In the genomic region with DNA sequence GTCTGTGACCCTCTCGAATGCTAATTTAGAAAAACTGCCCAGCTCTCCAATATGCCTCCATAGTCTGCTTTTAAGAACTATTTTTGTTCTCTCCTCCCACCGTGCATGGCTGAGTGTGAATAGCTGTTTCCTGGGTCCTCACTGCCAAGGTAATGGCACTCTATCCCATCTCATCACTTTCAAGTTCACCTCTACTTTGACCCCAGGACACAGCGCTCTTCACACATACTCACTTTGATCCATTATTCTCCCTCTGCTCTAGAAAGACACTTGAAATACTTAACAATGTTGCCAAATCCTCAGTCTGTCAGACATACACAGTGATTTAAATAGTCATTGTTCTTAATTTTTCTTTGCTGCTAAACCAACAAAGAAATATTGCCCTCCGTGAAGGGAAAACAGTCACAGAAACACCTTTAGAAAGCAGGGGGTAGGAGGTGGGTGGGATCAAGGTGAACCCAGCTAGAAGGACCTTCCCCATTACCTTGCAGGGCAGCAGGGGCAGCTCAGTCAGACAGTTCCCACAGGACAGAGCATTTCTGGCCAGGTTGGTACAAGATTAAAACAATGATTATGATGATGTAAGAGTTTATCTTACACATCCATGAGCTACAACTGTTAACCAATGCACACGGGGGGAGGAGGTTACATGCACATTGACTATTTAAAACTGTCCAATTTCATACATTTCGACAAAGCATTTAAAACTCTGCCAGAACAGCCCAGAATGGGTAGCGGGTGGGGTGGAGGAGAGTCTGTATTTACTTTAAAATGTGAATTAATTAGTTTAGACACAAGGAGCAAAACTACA, we compare ENCODE assay signal across 1 cellular context.
TF ChIP-seq lines count a peak whose summit lies in the region.

No MANE protein-coding gene starts in this region.

TF ChIP-seq in HEK293, 187 proteins besides CTCF, POLR2A, EP300 and RAD21 (continued from another document):
- TF ChIP-seq, protein P1, sequence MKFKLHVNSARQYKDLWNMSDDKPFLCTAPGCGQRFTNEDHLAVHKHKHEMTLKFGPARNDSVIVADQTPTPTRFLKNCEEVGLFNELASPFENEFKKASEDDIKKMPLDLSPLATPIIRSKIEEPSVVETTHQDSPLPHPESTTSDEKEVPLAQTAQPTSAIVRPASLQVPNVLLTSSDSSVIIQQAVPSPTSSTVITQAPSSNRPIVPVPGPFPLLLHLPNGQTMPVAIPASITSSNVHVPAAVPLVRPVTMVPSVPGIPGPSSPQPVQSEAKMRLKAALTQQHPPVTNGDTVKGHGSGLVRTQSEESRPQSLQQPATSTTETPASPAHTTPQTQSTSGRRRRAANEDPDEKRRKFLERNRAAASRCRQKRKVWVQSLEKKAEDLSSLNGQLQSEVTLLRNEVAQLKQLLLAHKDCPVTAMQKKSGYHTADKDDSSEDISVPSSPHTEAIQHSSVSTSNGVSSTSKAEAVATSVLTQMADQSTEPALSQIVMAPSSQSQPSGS (tag by site-specific recombination; IDR thresholded peaks at IDR 0.05; ENCODE audit: low read depth) = peak; percentile 30; the same call in 1 of the 2 replicates
